8 cellular contexts compared by ENCODE assay signal in the genomic region with DNA sequence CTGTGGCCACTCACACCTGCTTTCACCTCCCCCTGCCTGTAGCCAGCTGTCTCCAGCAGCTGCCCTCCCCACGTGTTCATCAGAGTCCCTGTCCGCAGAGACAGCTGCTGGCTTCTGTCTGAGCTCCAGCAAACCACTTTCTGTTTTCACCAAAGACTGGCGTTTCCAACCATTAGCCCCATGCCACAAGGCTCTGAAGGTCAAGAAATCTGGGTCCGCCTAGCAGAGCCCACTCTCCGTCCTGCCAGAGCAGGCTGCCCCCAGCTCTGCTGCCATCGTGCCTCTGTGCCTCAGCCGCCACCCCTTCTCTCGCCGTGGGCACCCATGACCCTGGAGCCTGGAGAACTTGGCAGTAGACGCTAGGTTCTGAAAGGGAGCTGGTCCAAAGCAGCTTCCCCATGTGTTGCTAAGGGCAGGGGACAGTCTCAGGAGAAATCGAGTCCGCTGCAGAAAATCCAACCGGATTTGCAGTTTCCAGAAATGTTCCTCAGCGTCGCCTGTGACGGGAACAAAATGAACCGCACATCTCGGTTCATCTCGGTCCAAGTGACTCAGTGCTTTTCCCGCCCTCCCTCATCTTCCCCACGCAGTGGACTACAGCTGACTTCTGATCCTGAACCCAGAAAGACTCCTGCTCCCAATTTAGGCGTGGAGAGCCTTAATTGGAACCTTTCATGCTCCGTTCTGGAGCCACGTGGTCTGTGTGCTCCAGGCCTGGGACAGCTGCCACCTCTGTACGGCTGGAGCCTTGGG. TPM values are rescaled to one million over a fixed set of nuclear protein-coding genes. Genes with fewer than 3 reads are reported as not detected.
DNase-seq lines count a peak whose midpoint lies in the region; ATAC-seq and TF ChIP-seq lines count a peak whose summit lies in the region.

No MANE protein-coding gene starts in this region.

- H4K20me1 ChIP-seq in GM23248 (ENCODE audit: insufficient read depth), result no peaks in the 10 kb centered on the region
- H4K20me1 ChIP-seq in PC-9 (ENCODE audit: insufficient read depth), result no peaks in the 10 kb centered on the region

- no peak for TF ChIP-seq POLR2A in heart left ventricle (IDR thresholded peaks at IDR 0.05)

- POLR2A ChIA-PET in PC-9 (lab: Charles Lee; ENCODE audit: unreplicated experiment), result no interaction called here

- H3K79me2 ChIP-seq in GM23248 (ENCODE audit: insufficient read depth) (0 out of 2 replicates have a peak, but pooled peaks cover 4% of the 10 kb centered on the region), PC-9 (ENCODE audit: low read depth) (no peaks in the 10 kb centered on the region)

- H3K36me3 ChIP-seq in GM23248 (ENCODE audit: low read depth) (no peaks in the 10 kb centered on the region), heart left ventricle (peaks cover 0 to 17% (median 0%) of the 10 kb centered on the region in 9 donors), PC-9 (ENCODE audit: low read depth) (no peaks in the 10 kb centered on the region)

- peak; percentile 59 to 64 (median 61) for ATAC-seq in heart left ventricle
- ATAC-seq in sciatic nerve, result peak; percentile 88

- peaks cover 24% of the 10 kb centered on the region for H3K4me1 ChIP-seq in GM23248 (ENCODE audit: insufficient read depth)
- H3K4me1 ChIP-seq in heart left ventricle, result peaks cover 14 to 83% (median 70%) of the 10 kb centered on the region in 12 donors
- no peaks in the 10 kb centered on the region for H3K4me1 ChIP-seq in PC-9 (replicated peaks; ENCODE audit: insufficient read depth)

- intact Hi-C loops in heart left ventricle (cut with DNase I) (loop anchor here in 7 of 10 donors (2.0 to 10.0 kb wide), 6 partner anchors 46 to 92 kb away; a partner anchor contains a TSS), sciatic nerve (cut with DNase I) (no loop called here), PC-9 (cut with micrococcal nuclease; ENCODE audit: unreplicated experiment) (no loop called here)

- H3K9me3 ChIP-seq in GM23248 (ENCODE audit: low read depth) (no peaks in the 10 kb centered on the region), heart left ventricle (no peaks in the 10 kb centered on the region), PC-9 (ENCODE audit: insufficient read depth, low read depth) (no peaks in the 10 kb centered on the region)

- WGBS in GM23248 (ENCODE audit: low coverage in 1 of 2, low lambda C conversion rate in 2 of 2, missing lambda C conversion rate in 2 of 2), 2 experiments, result 10 to 14% methylated on average over 25 of the region's 25 CpGs
- 49 to 77% (median 69%) methylated on average over 25 of the region's 25 CpGs for WGBS in heart left ventricle, 4 donors

- BruUV-seq in PC-9 (replicated peaks; lab: Mats Ljungman, UMichigan), result no TSS peak

- H3F3A ChIP-seq in GM23248 (ENCODE audit: insufficient read depth) (peaks cover 18% of the 10 kb centered on the region; the same call in 1 of the 2 replicates), PC-9 (ENCODE audit: insufficient read depth, low read depth) (no peaks in the 10 kb centered on the region)

- DNase-seq in GM23248, result peak; percentile 80
- peak; percentile 85 to 86 for DNase-seq in SHP77 (lab: John Stamatoyannopoulos, UW)
- peak in 4 of 5 donors; percentile 66 to 77 (median 74) for DNase-seq in heart left ventricle
- no peak for DNase-seq in sciatic nerve (ENCODE audit: low spot score)
- DNase-seq in SIG-M5 treated with dmso at 0.1 percent for 504 hours (lab: John Stamatoyannopoulos, UW; ENCODE audit: unreplicated experiment), result no peak
- no peak for DNase-seq in PC-9
- DNase-seq in stimulated activated CD8-positive, alpha-beta memory T cell treated with anti-CD3 and anti-CD28 coated beads, Interleukin-4, amount 100 ng/mL, for 48 hours, result no peak
- no peak for DNase-seq in dermis blood vessel endothelial cell

- H3K27ac ChIP-seq in GM23248 (peak overlapping the region; percentile 45), heart left ventricle (peak overlapping the region; percentile 74 to 93 (median 83)), PC-9 (no peak overlapping the region)

- TF ChIP-seq CTCF in heart left ventricle (IDR thresholded peaks at IDR 0.05) (no peak), PC-9 (conservative IDR thresholded peaks at IDR 0.05) (no peak)

- H3K4me2 ChIP-seq in GM23248 (ENCODE audit: unreplicated experiment), result peak overlapping the region; percentile 51
- H3K4me2 ChIP-seq in PC-9, result no peak overlapping the region

- CTCF ChIA-PET in PC-9 (lab: Charles Lee), result no interaction called here

- H2AFZ ChIP-seq in GM23248, result peak overlapping the region; percentile 36
- H2AFZ ChIP-seq in PC-9, result no peak overlapping the region

- H3K9me2 ChIP-seq in GM23248 (ENCODE audit: insufficient read depth) (no peaks in the 10 kb centered on the region), PC-9 (ENCODE audit: insufficient read depth) (no peaks in the 10 kb centered on the region)

- no peaks in the 10 kb centered on the region for H3K27me3 ChIP-seq in GM23248 (replicated peaks; ENCODE audit: insufficient read depth)
- no peaks in the 10 kb centered on the region for H3K27me3 ChIP-seq in heart left ventricle
- H3K27me3 ChIP-seq in PC-9 (ENCODE audit: insufficient read depth, low read depth), result no peaks in the 10 kb centered on the region

- H3K4me3 ChIP-seq in GM23248 (peak overlapping the region; percentile 24; the same call in 1 of the 2 replicates), heart left ventricle (peak overlapping the region in 5 of 12 donors; percentile 7 to 20 (median 18)), PC-9 (no peak overlapping the region)

- in situ Hi-C loops in GM23248 (cut with MboI), result no loop called here

- peak overlapping the region; percentile 59 for H3K9ac ChIP-seq in GM23248

RNA-seq across cellular contexts. Expression of a gene that starts 28.0 kb away (rescaled TPM):
- total RNA-seq in GM23248 (2014; rRNA removed; shearing (Covaris generic)), result 8.2 and 25.1 TPM in 2 replicates
- polyA plus RNA-seq in GM23248 (2016; fragmentation: Nextera tagmentation; extraction: Ambion mirVana) (46.9 and 47.1 TPM in 2 replicates), heart left ventricle (100 to 1,000 TPM; 138 to 152 TPM)
- total RNA-seq in heart left ventricle (100 to 1,000 TPM in 7 of 9 donors, 10 to 100 TPM in 2; 63.8 to 181 (median 125) TPM), sciatic nerve (51.6 TPM), PC-9 (2021) (26.9 and 27.0 TPM in 2 replicates), dermis blood vessel endothelial cell (43.4 and 47.8 TPM in 2 replicates)

RNA-seq across cellular contexts. Expression of a gene that starts 51.4 kb away (rescaled TPM):
- 38.2 and 42.7 TPM in 2 replicates for total RNA-seq in GM23248 (2014; rRNA removed; shearing (Covaris generic))
- 54.4 and 58.6 TPM in 2 replicates for polyA plus RNA-seq in GM23248 (2016; fragmentation: Nextera tagmentation; extraction: Ambion mirVana)
- 100 to 1,000 TPM in 2 of 9 donors, 10 to 100 TPM in 7; 38.3 to 202 (median 80.0) TPM for total RNA-seq in heart left ventricle
- 100 to 1,000 TPM in 1 of 2 donors, 10 to 100 TPM in 1; 69.5 to 169 TPM for polyA plus RNA-seq in heart left ventricle
- 89.2 TPM for total RNA-seq in sciatic nerve
- 151 and 205 TPM in 2 replicates for total RNA-seq in PC-9 (2021)
- total RNA-seq in dermis blood vessel endothelial cell, result 87.0 and 102 TPM in 2 replicates

Comparison
In these comparisons a context has a peak if more than half of its experiments do, and no peak if none do; other contexts are left out.
1. DNase-seq: peak in GM23248 (single experiment), SHP77 (2 of 2) and heart left ventricle (4 of 5); none in sciatic nerve (single experiment), SIG-M5 treated with dmso at 0.1 percent for 504 hours (single experiment), PC-9 (0 of 2), stimulated activated CD8-positive, alpha-beta memory T cell treated with anti-CD3 and anti-CD28 coated beads, Interleukin-4, amount 100 ng/mL, for 48 hours (single experiment) and dermis blood vessel endothelial cell (single experiment).
2. intact Hi-C loops: an anchor here in heart left ventricle (2.0 to 10.0 kb wide); none called in sciatic nerve and PC-9.